ENCODE assay signal across 1 cellular context in genomic region chr2:62642429-62643099, GRCh38.
TF ChIP-seq lines count a peak whose summit lies in the region.

No MANE protein-coding gene starts in this region.

TF ChIP-seq in HepG2, 621 proteins besides CTCF, POLR2A, EP300 and RAD21 (continued from another document and continues in another):
- no peak for TF ChIP-seq ZNF280D (CRISPR knock-in tag; IDR thresholded peaks at IDR 0.05)
- TF ChIP-seq, protein P1, sequence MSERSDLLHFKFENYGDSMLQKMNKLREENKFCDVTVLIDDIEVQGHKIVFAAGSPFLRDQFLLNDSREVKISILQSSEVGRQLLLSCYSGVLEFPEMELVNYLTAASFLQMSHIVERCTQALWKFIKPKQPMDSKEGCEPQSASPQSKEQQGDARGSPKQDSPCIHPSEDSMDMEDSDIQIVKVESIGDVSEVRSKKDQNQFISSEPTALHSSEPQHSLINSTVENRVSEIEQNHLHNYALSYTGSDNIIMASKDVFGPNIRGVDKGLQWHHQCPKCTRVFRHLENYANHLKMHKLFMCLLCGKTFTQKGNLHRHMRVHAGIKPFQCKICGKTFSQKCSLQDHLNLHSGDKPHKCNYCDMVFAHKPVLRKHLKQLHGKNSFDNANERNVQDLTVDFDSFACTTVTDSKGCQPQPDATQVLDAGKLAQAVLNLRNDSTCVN (CRISPR knock-in tag; IDR thresholded peaks at IDR 0.05; ENCODE audit: borderline replicate concordance) = no peak
- peak; percentile 28; the same call in 1 of the 2 replicates for TF ChIP-seq BCL3 (CRISPR knock-in tag; IDR thresholded peaks at IDR 0.05)
- TF ChIP-seq ZNF780A (CRISPR knock-in tag; IDR thresholded peaks at IDR 0.05) = no peak
- peak; percentile 85 for TF ChIP-seq NR2F6 (IDR thresholded peaks at IDR 0.05)
- peak; percentile 93 for TF ChIP-seq NR2F6 (CRISPR knock-in tag; IDR thresholded peaks at IDR 0.05)
- peak; percentile 61; the same call in 1 of the 2 replicates for TF ChIP-seq GLI4 (CRISPR knock-in tag; IDR thresholded peaks at IDR 0.05; ENCODE audit: borderline replicate concordance)
- peak; percentile 95 for TF ChIP-seq FOXO1 (CRISPR knock-in tag; IDR thresholded peaks at IDR 0.05)
- no peak for TF ChIP-seq MYNN (CRISPR knock-in tag; IDR thresholded peaks at IDR 0.05; ENCODE audit: low read depth)
- peak; percentile 77 for TF ChIP-seq GFI1 (CRISPR knock-in tag; IDR thresholded peaks at IDR 0.05; ENCODE audit: borderline replicate concordance)
- TF ChIP-seq ZSCAN12 (CRISPR knock-in tag; IDR thresholded peaks at IDR 0.05) = no peak
- no peak for TF ChIP-seq ZNF572 (CRISPR knock-in tag; IDR thresholded peaks at IDR 0.05)
- no peak for TF ChIP-seq MAFF (IDR thresholded peaks at IDR 0.05; ENCODE audit: low read depth, low read length)
- TF ChIP-seq ESRRA (CRISPR knock-in tag; IDR thresholded peaks at IDR 0.05; ENCODE audit: low read depth) = peak; percentile 84
- 0 out of 2 replicates have a peak, but pooled peaks have one; percentile 34 for TF ChIP-seq NFYC (CRISPR knock-in tag; IDR thresholded peaks at IDR 0.05)
- no peak for TF ChIP-seq ZBTB8A (CRISPR knock-in tag; IDR thresholded peaks at IDR 0.05; ENCODE audit: borderline replicate concordance, low read depth)
- no peak for TF ChIP-seq ZNF44 (CRISPR knock-in tag; IDR thresholded peaks at IDR 0.05)
- TF ChIP-seq PHF21A (CRISPR knock-in tag; IDR thresholded peaks at IDR 0.05) = peak; percentile 96; the same call in 1 of the 2 replicates
- TF ChIP-seq, protein P2, sequence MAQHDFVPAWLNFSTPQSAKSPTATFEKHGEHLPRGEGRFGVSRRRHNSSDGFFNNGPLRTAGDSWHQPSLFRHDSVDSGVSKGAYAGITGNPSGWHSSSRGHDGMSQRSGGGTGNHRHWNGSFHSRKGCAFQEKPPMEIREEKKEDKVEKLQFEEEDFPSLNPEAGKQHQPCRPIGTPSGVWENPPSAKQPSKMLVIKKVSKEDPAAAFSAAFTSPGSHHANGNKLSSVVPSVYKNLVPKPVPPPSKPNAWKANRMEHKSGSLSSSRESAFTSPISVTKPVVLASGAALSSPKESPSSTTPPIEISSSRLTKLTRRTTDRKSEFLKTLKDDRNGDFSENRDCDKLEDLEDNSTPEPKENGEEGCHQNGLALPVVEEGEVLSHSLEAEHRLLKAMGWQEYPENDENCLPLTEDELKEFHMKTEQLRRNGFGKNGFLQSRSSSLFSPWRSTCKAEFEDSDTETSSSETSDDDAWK (CRISPR knock-in tag; IDR thresholded peaks at IDR 0.05) = no peak
- TF ChIP-seq, protein P3, sequence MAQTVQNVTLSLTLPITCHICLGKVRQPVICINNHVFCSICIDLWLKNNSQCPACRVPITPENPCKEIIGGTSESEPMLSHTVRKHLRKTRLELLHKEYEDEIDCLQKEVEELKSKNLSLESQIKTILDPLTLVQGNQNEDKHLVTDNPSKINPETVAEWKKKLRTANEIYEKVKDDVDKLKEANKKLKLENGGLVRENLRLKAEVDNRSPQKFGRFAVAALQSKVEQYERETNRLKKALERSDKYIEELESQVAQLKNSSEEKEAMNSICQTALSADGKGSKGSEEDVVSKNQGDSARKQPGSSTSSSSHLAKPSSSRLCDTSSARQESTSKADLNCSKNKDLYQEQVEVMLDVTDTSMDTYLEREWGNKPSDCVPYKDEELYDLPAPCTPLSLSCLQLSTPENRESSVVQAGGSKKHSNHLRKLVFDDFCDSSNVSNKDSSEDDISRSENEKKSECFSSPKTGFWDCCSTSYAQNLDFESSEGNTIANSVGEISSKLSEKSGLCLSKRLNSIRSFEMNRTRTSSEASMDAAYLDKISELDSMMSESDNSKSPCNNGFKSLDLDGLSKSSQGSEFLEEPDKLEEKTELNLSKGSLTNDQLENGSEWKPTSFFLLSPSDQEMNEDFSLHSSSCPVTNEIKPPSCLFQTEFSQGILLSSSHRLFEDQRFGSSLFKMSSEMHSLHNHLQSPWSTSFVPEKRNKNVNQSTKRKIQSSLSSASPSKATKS (CRISPR knock-in tag; IDR thresholded peaks at IDR 0.05) = 0 out of 2 replicates have a peak, but pooled peaks have one; percentile 4
- TF ChIP-seq EEA1 (CRISPR knock-in tag; IDR thresholded peaks at IDR 0.05; ENCODE audit: borderline replicate concordance) = no peak
- no peak for TF ChIP-seq ZNF180 (CRISPR knock-in tag; IDR thresholded peaks at IDR 0.05; ENCODE audit: borderline replicate concordance, low read depth)
- 0 out of 2 replicates have a peak, but pooled peaks have one; percentile 29 for TF ChIP-seq RELA (CRISPR knock-in tag; IDR thresholded peaks at IDR 0.05)
- TF ChIP-seq ZFP90 (CRISPR knock-in tag; IDR thresholded peaks at IDR 0.05; ENCODE audit: borderline replicate concordance) = no peak
- TF ChIP-seq U2AF1 (optimal IDR thresholded peaks at IDR 0.05; ENCODE audit: low read depth, low read length) = no peak
- no peak; the same call in 1 of the 2 replicates for TF ChIP-seq SMAD3 (CRISPR knock-in tag; IDR thresholded peaks at IDR 0.05)
- TF ChIP-seq, protein P4, sequence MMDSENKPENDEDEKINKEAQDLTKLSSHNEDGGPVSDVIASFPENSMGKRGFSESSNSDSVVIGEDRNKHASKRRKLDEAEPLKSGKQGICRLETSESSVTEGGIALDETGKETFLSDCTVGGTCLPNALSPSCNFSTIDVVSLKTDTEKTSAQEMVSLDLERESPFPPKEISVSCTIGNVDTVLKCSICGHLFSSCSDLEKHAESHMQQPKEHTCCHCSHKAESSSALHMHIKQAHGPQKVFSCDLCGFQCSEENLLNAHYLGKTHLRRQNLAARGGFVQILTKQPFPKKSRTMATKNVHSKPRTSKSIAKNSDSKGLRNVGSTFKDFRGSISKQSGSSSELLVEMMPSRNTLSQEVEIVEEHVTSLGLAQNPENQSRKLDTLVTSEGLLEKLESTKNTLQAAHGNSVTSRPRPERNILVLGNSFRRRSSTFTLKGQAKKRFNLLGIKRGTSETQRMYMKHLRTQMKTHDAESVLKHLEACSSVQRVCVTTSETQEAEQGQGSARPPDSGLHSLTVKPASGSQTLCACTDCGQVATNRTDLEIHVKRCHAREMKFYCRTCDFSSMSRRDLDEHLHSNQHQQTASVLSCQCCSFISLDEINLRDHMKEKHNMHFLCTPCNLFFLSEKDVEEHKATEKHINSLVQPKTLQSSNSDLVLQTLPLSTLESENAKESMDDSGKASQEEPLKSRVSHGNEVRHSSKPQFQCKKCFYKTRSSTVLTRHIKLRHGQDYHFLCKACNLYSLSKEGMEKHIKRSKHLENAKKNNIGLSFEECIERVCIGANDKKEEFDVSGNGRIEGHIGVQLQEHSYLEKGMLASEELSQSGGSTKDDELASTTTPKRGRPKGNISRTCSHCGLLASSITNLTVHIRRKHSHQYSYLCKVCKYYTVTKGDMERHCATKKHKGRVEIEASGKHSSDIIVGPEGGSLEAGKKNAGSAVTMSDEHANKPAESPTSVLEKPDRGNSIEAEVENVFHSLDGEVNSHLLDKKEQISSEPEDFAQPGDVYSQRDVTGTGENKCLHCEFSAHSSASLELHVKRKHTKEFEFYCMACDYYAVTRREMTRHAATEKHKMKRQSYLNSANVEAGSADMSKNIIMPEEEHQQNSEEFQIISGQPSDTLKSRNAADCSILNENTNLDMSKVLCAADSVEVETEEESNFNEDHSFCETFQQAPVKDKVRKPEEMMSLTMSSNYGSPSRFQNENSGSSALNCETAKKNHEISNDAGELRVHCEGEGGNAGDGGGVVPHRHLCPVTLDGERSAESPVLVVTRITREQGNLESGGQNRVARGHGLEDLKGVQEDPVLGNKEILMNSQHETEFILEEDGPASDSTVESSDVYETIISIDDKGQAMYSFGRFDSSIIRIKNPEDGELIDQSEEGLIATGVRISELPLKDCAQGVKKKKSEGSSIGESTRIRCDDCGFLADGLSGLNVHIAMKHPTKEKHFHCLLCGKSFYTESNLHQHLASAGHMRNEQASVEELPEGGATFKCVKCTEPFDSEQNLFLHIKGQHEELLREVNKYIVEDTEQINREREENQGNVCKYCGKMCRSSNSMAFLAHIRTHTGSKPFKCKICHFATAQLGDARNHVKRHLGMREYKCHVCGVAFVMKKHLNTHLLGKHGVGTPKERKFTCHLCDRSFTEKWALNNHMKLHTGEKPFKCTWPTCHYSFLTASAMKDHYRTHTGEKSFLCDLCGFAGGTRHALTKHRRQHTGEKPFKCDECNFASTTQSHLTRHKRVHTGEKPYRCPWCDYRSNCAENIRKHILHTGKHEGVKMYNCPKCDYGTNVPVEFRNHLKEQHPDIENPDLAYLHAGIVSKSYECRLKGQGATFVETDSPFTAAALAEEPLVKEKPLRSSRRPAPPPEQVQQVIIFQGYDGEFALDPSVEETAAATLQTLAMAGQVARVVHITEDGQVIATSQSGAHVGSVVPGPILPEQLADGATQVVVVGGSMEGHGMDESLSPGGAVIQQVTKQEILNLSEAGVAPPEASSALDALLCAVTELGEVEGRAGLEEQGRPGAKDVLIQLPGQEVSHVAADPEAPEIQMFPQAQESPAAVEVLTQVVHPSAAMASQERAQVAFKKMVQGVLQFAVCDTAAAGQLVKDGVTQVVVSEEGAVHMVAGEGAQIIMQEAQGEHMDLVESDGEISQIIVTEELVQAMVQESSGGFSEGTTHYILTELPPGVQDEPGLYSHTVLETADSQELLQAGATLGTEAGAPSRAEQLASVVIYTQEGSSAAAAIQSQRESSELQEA (CRISPR knock-in tag; IDR thresholded peaks at IDR 0.05; ENCODE audit: not compliant biosample characterization) = no peak
- TF ChIP-seq MTF1 (CRISPR knock-in tag; IDR thresholded peaks at IDR 0.05) = no peak
- no peak; the same call in 1 of the 2 replicates for TF ChIP-seq ZKSCAN1 (IDR thresholded peaks at IDR 0.05; ENCODE audit: low read length)
- no peak for TF ChIP-seq NBN (conservative IDR thresholded peaks at IDR 0.05)
- no peak for TF ChIP-seq ZIK1 (CRISPR knock-in tag; IDR thresholded peaks at IDR 0.05; ENCODE audit: borderline replicate concordance, low read depth)
- no peak for TF ChIP-seq ARID2 (CRISPR knock-in tag; IDR thresholded peaks at IDR 0.05; ENCODE audit: borderline replicate concordance)
- no peak for TF ChIP-seq PTBP1 (IDR thresholded peaks at IDR 0.05; ENCODE audit: low read depth, low read length, poor library complexity, severe bottlenecking)
- TF ChIP-seq NFIB (CRISPR knock-in tag; IDR thresholded peaks at IDR 0.05; ENCODE audit: borderline replicate concordance) = no peak
- TF ChIP-seq REL (CRISPR knock-in tag; conservative IDR thresholded peaks at IDR 0.05) = no peak
- TF ChIP-seq MXD3 (CRISPR knock-in tag; IDR thresholded peaks at IDR 0.05) = no peak
- no peak for TF ChIP-seq SMAD9 (CRISPR knock-in tag; IDR thresholded peaks at IDR 0.05)
- TF ChIP-seq, protein P5, sequence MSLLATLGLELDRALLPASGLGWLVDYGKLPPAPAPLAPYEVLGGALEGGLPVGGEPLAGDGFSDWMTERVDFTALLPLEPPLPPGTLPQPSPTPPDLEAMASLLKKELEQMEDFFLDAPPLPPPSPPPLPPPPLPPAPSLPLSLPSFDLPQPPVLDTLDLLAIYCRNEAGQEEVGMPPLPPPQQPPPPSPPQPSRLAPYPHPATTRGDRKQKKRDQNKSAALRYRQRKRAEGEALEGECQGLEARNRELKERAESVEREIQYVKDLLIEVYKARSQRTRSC (CRISPR knock-in tag; IDR thresholded peaks at IDR 0.05; ENCODE audit: low read depth) = no peak
- TF ChIP-seq CHCHD3 (CRISPR knock-in tag; IDR thresholded peaks at IDR 0.05) = no peak
- TF ChIP-seq ZNF550 (CRISPR knock-in tag; IDR thresholded peaks at IDR 0.05; ENCODE audit: borderline replicate concordance) = no peak
